ENCODE assay signal across 8 cellular contexts in the genomic region with DNA sequence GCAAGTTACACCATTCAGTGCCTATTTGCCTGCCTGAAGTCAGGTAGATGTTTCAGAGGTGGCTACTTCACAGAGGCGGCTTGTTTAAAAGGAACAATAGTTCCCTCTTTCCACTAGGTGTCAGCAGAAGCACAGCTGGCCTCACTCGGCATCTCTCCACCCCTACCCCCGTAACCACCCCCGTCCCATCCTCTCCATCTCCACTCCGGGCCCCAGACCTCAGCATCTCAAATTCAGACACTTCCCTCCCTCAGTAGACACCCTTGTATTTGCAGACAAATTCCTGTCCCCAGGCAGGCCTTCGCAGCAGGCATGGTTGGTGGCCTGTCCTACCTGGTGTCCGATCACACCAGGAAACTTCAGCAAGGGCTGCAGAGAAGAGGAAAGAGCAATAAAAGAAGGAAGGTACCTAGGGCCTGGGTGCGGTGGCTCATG. TPM values are rescaled to one million over a fixed set of nuclear protein-coding genes. Genes with fewer than 3 reads are reported as not detected.
DNase-seq lines count a peak whose midpoint lies in the region; ATAC-seq and TF ChIP-seq lines count a peak whose summit lies in the region.

No MANE protein-coding gene starts in this region.

- no peak overlapping the region for H3K27ac Mint-ChIP-seq in activated T-helper 2 cell treated with anti-CD3 and anti-CD28 coated beads, Interferon-gamma antibody, Interleukin-2, Interleukin-4, amounts not matched to agents 10 μg/mL and 5 μg/mL and 100 μg/mL, durations not matched to agents 14 hours and 24 hours and 36 hours
- no peak overlapping the region for H3K27ac Mint-ChIP-seq in osteocyte (ENCODE audit: unreplicated experiment)

- POLR2A ChIA-PET in Panc1 (lab: Charles Lee): no interaction called here

- H3K9me3 ChIP-seq in Panc1 (ENCODE audit: control insufficient read depth, insufficient read depth, low read depth, low read length): no peaks in the 10 kb centered on the region

- CTCF ChIA-PET in Panc1 (lab: Charles Lee): interaction anchor here (0.5 to 2.2 kb wide), 2 partner anchors 13 to 58 kb away, joined by 3 to 33 read pairs; a partner anchor contains a TSS

- H3K36me3 ChIP-seq in Panc1 (ENCODE audit: control insufficient read depth, insufficient read depth, low read length): no peaks in the 10 kb centered on the region

- BruUV-seq in Panc1 (replicated peaks; lab: Mats Ljungman, UMichigan): no TSS peak

- intact Hi-C loops in Panc1 (cut with micrococcal nuclease; ENCODE audit: unreplicated experiment): loop anchor here (2.0 to 5.0 kb wide), 2 partner anchors 58 to 75 kb away; a partner anchor contains a TSS
- intact Hi-C loops in activated T-helper 2 cell treated with anti-CD3 and anti-CD28 coated beads, Interferon-gamma antibody, Interleukin-2, Interleukin-4, amounts not matched to agents 10 μg/mL and 5 μg/mL and 100 μg/mL, durations not matched to agents 14 hours and 24 hours and 36 hours (cut with micrococcal nuclease): loop anchor here (1.0 kb wide), 1 partner anchor 59 kb away; a partner anchor contains a TSS

- TF ChIP-seq CTCF in LNCaP clone FGC (IDR thresholded peaks at IDR 0.05; ENCODE audit: control insufficient read depth, extremely low read depth, insufficient read depth) (peak; percentile 82), Panc1 (IDR thresholded peaks at IDR 0.05) (peak; percentile 87), foreskin keratinocyte (conservative IDR thresholded peaks at IDR 0.05) (peak; percentile 85), osteocyte (IDR thresholded peaks at IDR 0.05) (peak; percentile 82)

- ATAC-seq in Panc1 (peak; percentile 91), foreskin keratinocyte (peak; percentile 47), HG02981 (IDR thresholded peaks at IDR 0.05; ENCODE audit: unreplicated experiment) (no peak), GM18520 (IDR thresholded peaks at IDR 0.05; ENCODE audit: unreplicated experiment) (no peak)

- no peaks in the 10 kb centered on the region for H3K9me3 Mint-ChIP-seq in activated T-helper 2 cell treated with anti-CD3 and anti-CD28 coated beads, Interferon-gamma antibody, Interleukin-2, Interleukin-4, amounts not matched to agents 10 μg/mL and 5 μg/mL and 100 μg/mL, durations not matched to agents 14 hours and 24 hours and 36 hours
- H3K9me3 Mint-ChIP-seq in osteocyte (ENCODE audit: unreplicated experiment): no peaks in the 10 kb centered on the region

- in situ Hi-C loops in Panc1 (cut with HindIII; ENCODE audit: low pct_unique_long_range_greater_than_20kb, low sequenced_read_pairs): no loop called here

- H3K4me1 ChIP-seq in Panc1 (ENCODE audit: control insufficient read depth, insufficient read depth, low read length) (no peaks in the 10 kb centered on the region), foreskin keratinocyte (no peaks in the 10 kb centered on the region)

- H3K27ac ChIP-seq in Panc1 (ENCODE audit: low read length): no peak overlapping the region
- no peak overlapping the region for H3K27ac ChIP-seq in foreskin keratinocyte

- H3K4me3 ChIP-seq in LNCaP clone FGC (ENCODE audit: low read depth, low read length) (no peak overlapping the region), Panc1 (ENCODE audit: low read depth in 2 of 2, low read length in 2 of 2) (peak overlapping the region in 1 of 2 experiments; percentile 23; a peak in 1 of 4 replicates)

- peaks cover 8% of the 10 kb centered on the region for H3K4me1 Mint-ChIP-seq in activated T-helper 2 cell treated with anti-CD3 and anti-CD28 coated beads, Interferon-gamma antibody, Interleukin-2, Interleukin-4, amounts not matched to agents 10 μg/mL and 5 μg/mL and 100 μg/mL, durations not matched to agents 14 hours and 24 hours and 36 hours (ENCODE audit: low read depth)
- H3K4me1 Mint-ChIP-seq in osteocyte (ENCODE audit: unreplicated experiment): peaks cover 4% of the 10 kb centered on the region

- no peak overlapping the region for H3K4me3 Mint-ChIP-seq in activated T-helper 2 cell treated with anti-CD3 and anti-CD28 coated beads, Interferon-gamma antibody, Interleukin-2, Interleukin-4, amounts not matched to agents 10 μg/mL and 5 μg/mL and 100 μg/mL, durations not matched to agents 14 hours and 24 hours and 36 hours (ENCODE audit: low read depth)
- H3K4me3 Mint-ChIP-seq in osteocyte (ENCODE audit: unreplicated experiment): no peak overlapping the region

- peaks cover 2% of the 10 kb centered on the region for H3K27me3 Mint-ChIP-seq in activated T-helper 2 cell treated with anti-CD3 and anti-CD28 coated beads, Interferon-gamma antibody, Interleukin-2, Interleukin-4, amounts not matched to agents 10 μg/mL and 5 μg/mL and 100 μg/mL, durations not matched to agents 14 hours and 24 hours and 36 hours (ENCODE audit: low read depth)
- peaks cover 11% of the 10 kb centered on the region for H3K27me3 Mint-ChIP-seq in osteocyte (ENCODE audit: unreplicated experiment)

- H3K27me3 ChIP-seq in Panc1 (ENCODE audit: control insufficient read depth, insufficient read depth, low read length) (no peaks in the 10 kb centered on the region), foreskin keratinocyte (no peaks in the 10 kb centered on the region)

- H3K36me3 Mint-ChIP-seq in activated T-helper 2 cell treated with anti-CD3 and anti-CD28 coated beads, Interferon-gamma antibody, Interleukin-2, Interleukin-4, amounts not matched to agents 10 μg/mL and 5 μg/mL and 100 μg/mL, durations not matched to agents 14 hours and 24 hours and 36 hours (ENCODE audit: low read depth): no peaks in the 10 kb centered on the region
- H3K36me3 Mint-ChIP-seq in osteocyte (ENCODE audit: unreplicated experiment): no peaks in the 10 kb centered on the region

- DNase-seq in DMS153 treated with DMSO at 0.1 percent for 48 hours (lab: John Stamatoyannopoulos, UW; ENCODE audit: unreplicated experiment): peak; percentile 46
- DNase-seq in LNCaP clone FGC (ENCODE audit: low read depth): peak; percentile 37
- peak; percentile 35 for DNase-seq in Panc1 (ENCODE audit: low read depth, low spot score)
- peak; percentile 44 for DNase-seq in activated T-helper 2 cell treated with anti-CD3 and anti-CD28 coated beads, Interferon-gamma antibody, Interleukin-2, Interleukin-4, amounts not matched to agents 10 μg/mL and 5 μg/mL and 100 μg/mL, durations not matched to agents 14 hours and 24 hours and 36 hours (ENCODE audit: low spot score)
- DNase-seq in foreskin keratinocyte: peak in 1 of 2 donors; percentile 40
- no peak for DNase-seq in osteocyte (ENCODE audit: extremely low spot score, unreplicated experiment)

RNA-seq across cellular contexts. Expression of a gene that starts 9.1 kb away (rescaled TPM):
- total RNA-seq in Panc1 (2021; ENCODE audit: unreplicated experiment): 108 TPM
- 91.4 TPM for polyA plus RNA-seq in Panc1 (2012; ENCODE audit: insufficient read length)
- total RNA-seq in activated T-helper 2 cell treated with anti-CD3 and anti-CD28 coated beads, Interferon-gamma antibody, Interleukin-2, Interleukin-4, amounts not matched to agents 10 μg/mL and 5 μg/mL and 100 μg/mL, durations not matched to agents 14 hours and 24 hours and 36 hours: 84.8 and 87.2 TPM in 2 replicates
- total RNA-seq in foreskin keratinocyte: 86.8 and 88.1 TPM in 2 replicates
- polyA plus RNA-seq in foreskin keratinocyte: 55.8 and 60.1 TPM in 2 replicates
- 45.6 and 54.8 TPM in 2 replicates for total RNA-seq in osteocyte

RNA-seq across cellular contexts. Expression of a gene that starts 58.8 kb away (rescaled TPM):
- total RNA-seq in Panc1 (2021; ENCODE audit: unreplicated experiment) (13.4 TPM), foreskin keratinocyte (11.5 and 12.8 TPM in 2 replicates), osteocyte (12.0 and 13.2 TPM in 2 replicates)
- polyA plus RNA-seq in Panc1 (2012; ENCODE audit: insufficient read length): 2.0 TPM
- 18.1 and 18.6 TPM in 2 replicates for total RNA-seq in activated T-helper 2 cell treated with anti-CD3 and anti-CD28 coated beads, Interferon-gamma antibody, Interleukin-2, Interleukin-4, amounts not matched to agents 10 μg/mL and 5 μg/mL and 100 μg/mL, durations not matched to agents 14 hours and 24 hours and 36 hours
- 4.5 and 5.9 TPM in 2 replicates for polyA plus RNA-seq in foreskin keratinocyte

Comparison
In these comparisons a context has a peak if more than half of its experiments do, and no peak if none do; other contexts are left out.
1. ATAC-seq: peak in Panc1 (single experiment) and foreskin keratinocyte (single experiment); none in HG02981 (single experiment) and GM18520 (single experiment).
2. Peak in every context shown above with its lines, with median percentiles within 50 percentile points of each other: CTCF ChIP-seq.